Comparison of ENCODE assay signal across 10 cellular contexts in the genomic region with DNA sequence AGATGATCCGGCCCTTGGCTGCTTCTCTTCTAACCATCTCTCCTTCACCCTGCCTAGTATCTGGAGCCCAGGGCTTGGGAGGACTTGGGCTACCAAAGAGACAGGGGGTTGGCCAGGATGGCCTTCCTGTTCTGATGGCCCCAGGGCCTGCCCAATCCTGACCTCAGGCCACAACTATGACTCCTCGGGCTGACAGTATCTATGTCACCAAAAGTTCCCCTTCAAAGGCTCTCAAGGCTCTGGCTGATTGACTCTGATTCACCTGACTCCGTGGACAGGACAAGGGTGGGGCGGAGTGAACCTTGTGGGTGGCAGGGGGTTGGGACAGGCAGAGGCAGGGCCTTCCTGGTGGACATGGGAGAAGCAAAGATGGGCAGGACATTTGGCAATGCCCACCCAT. TPM values are rescaled to one million over a fixed set of nuclear protein-coding genes. Genes with fewer than 3 reads are reported as not detected.
DNase-seq lines count a peak whose midpoint lies in the region; ATAC-seq and TF ChIP-seq lines count a peak whose summit lies in the region.
"Had no signal": no experiment of that assay in that cellular context is flagged by ENCODE, and none has a peak within 500 bp of the region (broad histone marks: within the 10 kb centered on the region; RNA-seq: fewer than 3 reads in every experiment).

No MANE protein-coding gene starts in this region.

- no peaks in the 10 kb centered on the region for H3K36me3 ChIP-seq in CD8-positive, alpha-beta memory T cell (ENCODE audit: insufficient read depth, low read length)
- H3K36me3 ChIP-seq in mucosa of descending colon (ENCODE audit: low read depth): no peaks in the 10 kb centered on the region

- H3K4me3 ChIP-seq in CD8-positive, alpha-beta memory T cell (ENCODE audit: low read length): no peak overlapping the region
- H3K4me3 ChIP-seq in mucosa of descending colon: no peak overlapping the region
- H3K4me3 ChIP-seq: SK-N-MC, suprapubic skin had no signal

- H3K27ac Mint-ChIP-seq in CD8-positive, alpha-beta memory T cell: peak overlapping the region; percentile 86 to 100 (median 96)
- peak overlapping the region; percentile 88 for H3K27ac Mint-ChIP-seq in activated CD4-positive, alpha-beta memory T cell treated with anti-CD3 and anti-CD28 coated beads for 36 hours

- H3K9me3 ChIP-seq in CD8-positive, alpha-beta memory T cell (ENCODE audit: low read length): no peaks in the 10 kb centered on the region
- H3K9me3 ChIP-seq in mucosa of descending colon: no peaks in the 10 kb centered on the region
- H3K9me3 ChIP-seq: suprapubic skin had no signal

- H3K4me1 ChIP-seq in CD8-positive, alpha-beta memory T cell (ENCODE audit: insufficient read depth, low read length): peaks cover 84% of the 10 kb centered on the region
- H3K4me1 ChIP-seq in mucosa of descending colon (ENCODE audit: low read depth): peaks cover 51% of the 10 kb centered on the region

- H3K27ac ChIP-seq in CD8-positive, alpha-beta memory T cell (ENCODE audit: low read depth, low read length): peak overlapping the region; percentile 69
- H3K27ac ChIP-seq: SK-N-MC, suprapubic skin had no signal

- no peak for DNase-seq in CD8-positive, alpha-beta memory T cell
- peak; percentile 78 for DNase-seq in activated CD4-positive, alpha-beta memory T cell treated with anti-CD3 and anti-CD28 coated beads for 36 hours
- no peak for DNase-seq in mucosa of descending colon
- no peak for DNase-seq in mesenteric fat pad (ENCODE audit: low spot score)
- no peak for DNase-seq in hypothalamus (lab: John Stamatoyannopoulos, UW)
- DNase-seq in DMS 273 treated with DMSO at 0.1 percent for 48 hours (lab: John Stamatoyannopoulos, UW): no peak

- POLR2A ChIA-PET in CD8-positive, alpha-beta memory T cell (lab: Charles Lee): interaction anchor here (5.4 kb wide), 1 partner anchor 12 kb away, joined by 49 read pairs; the partner anchor contains the start of gene MEF2D
- POLR2A ChIA-PET in activated CD4-positive, alpha-beta memory T cell treated with anti-CD3 and anti-CD28 coated beads for 36 hours (lab: Charles Lee): interaction anchor here (1.0 to 5.6 kb wide), 3 partner anchors 9 to 24 kb away, joined by 3 to 103 read pairs (median 3); partner anchors contain the start of gene MEF2D

- no peaks in the 10 kb centered on the region for H3K27me3 ChIP-seq in CD8-positive, alpha-beta memory T cell (ENCODE audit: insufficient read depth, low read length, poor library complexity, severe bottlenecking)
- H3K27me3 ChIP-seq: suprapubic skin had no signal

- peak overlapping the region; percentile 62 to 91 (median 81) for H3K4me3 Mint-ChIP-seq in CD8-positive, alpha-beta memory T cell
- peak overlapping the region; percentile 48 for H3K4me3 Mint-ChIP-seq in activated CD4-positive, alpha-beta memory T cell treated with anti-CD3 and anti-CD28 coated beads for 36 hours

- no peaks in the 10 kb centered on the region for H3K27me3 Mint-ChIP-seq in CD8-positive, alpha-beta memory T cell
- no peaks in the 10 kb centered on the region for H3K27me3 Mint-ChIP-seq in activated CD4-positive, alpha-beta memory T cell treated with anti-CD3 and anti-CD28 coated beads for 36 hours

- H3K4me1 Mint-ChIP-seq in CD8-positive, alpha-beta memory T cell: peaks cover 80 to 95% (median 95%) of the 10 kb centered on the region in 3 donors
- H3K4me1 Mint-ChIP-seq in activated CD4-positive, alpha-beta memory T cell treated with anti-CD3 and anti-CD28 coated beads for 36 hours (ENCODE audit: low read depth): peaks cover 86% of the 10 kb centered on the region

- no peak for TF ChIP-seq CTCF in mucosa of descending colon (IDR thresholded peaks at IDR 0.05)

- H3K9me3 Mint-ChIP-seq in CD8-positive, alpha-beta memory T cell: no peaks in the 10 kb centered on the region
- H3K9me3 Mint-ChIP-seq in activated CD4-positive, alpha-beta memory T cell treated with anti-CD3 and anti-CD28 coated beads for 36 hours: no peaks in the 10 kb centered on the region

- intact Hi-C loops in activated CD4-positive, alpha-beta memory T cell treated with anti-CD3 and anti-CD28 coated beads for 36 hours (cut with micrococcal nuclease): loop anchor here (1.0 kb wide), 2 partner anchors 8 to 31 kb away; no protein-coding TSS in a partner anchor
- intact Hi-C loops in mucosa of descending colon (cut with DNase I, micrococcal nuclease): loop anchor here in 1 of 2 donors (10.0 kb wide), 1 partner anchor 117 kb away; the partner anchor contains the start of gene GPATCH4

- ATAC-seq in GM21619 (IDR thresholded peaks at IDR 0.05; ENCODE audit: unreplicated experiment): peak; percentile 31
- peak; percentile 32 for ATAC-seq in mucosa of descending colon
- no peak for ATAC-seq in HG02885 (IDR thresholded peaks at IDR 0.05; ENCODE audit: poor library complexity, unreplicated experiment)

- H3K36me3 Mint-ChIP-seq in CD8-positive, alpha-beta memory T cell: peaks cover 0 to 35% (median 3%) of the 10 kb centered on the region in 3 donors
- H3K36me3 Mint-ChIP-seq in activated CD4-positive, alpha-beta memory T cell treated with anti-CD3 and anti-CD28 coated beads for 36 hours: peaks cover 1% of the 10 kb centered on the region

- CTCF ChIA-PET in CD8-positive, alpha-beta memory T cell (lab: Charles Lee): interaction anchor here (0.7 to 5.5 kb wide), 5 partner anchors 13 to 94 kb away, joined by 3 to 62 read pairs (median 3); partner anchors contain the start of gene MEF2D
- CTCF ChIA-PET in activated CD4-positive, alpha-beta memory T cell treated with anti-CD3 and anti-CD28 coated beads for 36 hours (lab: Charles Lee): interaction anchor here (1.9 to 4.5 kb wide), 2 partner anchors 14 to 24 kb away, joined by 5 to 54 read pairs; partner anchors contain the start of gene MEF2D

RNA-seq across cellular contexts. Expression of gene MEF2D, which starts 12.7 kb away (rescaled TPM):
- 10 to 100 TPM; 32.9 to 35.4 TPM for total RNA-seq in CD8-positive, alpha-beta memory T cell
- 19.2 TPM for polyA plus RNA-seq in CD8-positive, alpha-beta memory T cell
- total RNA-seq in activated CD4-positive, alpha-beta memory T cell treated with anti-CD3 and anti-CD28 coated beads for 36 hours: 10 to 100 TPM; 35.9 to 39.7 TPM
- total RNA-seq in mucosa of descending colon (100 to 1,000 TPM in 1 of 3 donors, 10 to 100 TPM in 2; 56.8 to 103 (median 61.9) TPM), mesenteric fat pad (38.7 TPM)
